8 cellular contexts compared by ENCODE assay signal in genomic region chr6:26521485-26522391, GRCh38. TPM values are rescaled to one million over a fixed set of nuclear protein-coding genes. Genes with fewer than 3 reads are reported as not detected.
DNase-seq lines count a peak whose midpoint lies in the region; ATAC-seq and TF ChIP-seq lines count a peak whose summit lies in the region.

No MANE protein-coding gene starts in this region.

- H3K4me3 ChIP-seq in epithelial cell of proximal tubule (ENCODE audit: low read depth, low read length) (peak overlapping the region; percentile 55), mucosa of rectum (ENCODE audit: low read length in 2 of 2) (peak overlapping the region; percentile 72 to 83)

- no peaks in the 10 kb centered on the region for H3K9me3 ChIP-seq in mucosa of rectum (ENCODE audit: control insufficient read depth in 2 of 2, low read length in 2 of 2)

- no peaks in the 10 kb centered on the region for H3K36me3 ChIP-seq in mucosa of rectum (ENCODE audit: control insufficient read depth in 2 of 2, insufficient read depth in 2 of 2, low read length in 2 of 2)

- H3K4me1 ChIP-seq in mucosa of rectum (ENCODE audit: control insufficient read depth in 2 of 2, insufficient read depth in 2 of 2, low read length in 2 of 2), result peaks cover 0 to 3% of the 10 kb centered on the region in 2 donors

- no peaks in the 10 kb centered on the region for H3K27me3 ChIP-seq in mucosa of rectum (ENCODE audit: control insufficient read depth in 2 of 2, insufficient read depth in 2 of 2, low read length in 2 of 2)

- peak; percentile 70 for ATAC-seq in GM18520 (IDR thresholded peaks at IDR 0.05; ENCODE audit: unreplicated experiment)
- peak; percentile 37 for ATAC-seq in HG03060 (IDR thresholded peaks at IDR 0.05; ENCODE audit: low read depth, unreplicated experiment)

- peak overlapping the region; percentile 63 to 92 for H3K9ac ChIP-seq in mucosa of rectum (ENCODE audit: low read depth in 1 of 2, low read length in 2 of 2)

- DNase-seq in 8988T (peak; percentile 52), NCI-H774 (lab: John Stamatoyannopoulos, UW) (peak; percentile 49), activated T-cell treated with anti-CD3 and anti-CD28 coated beads for 24 hours (ENCODE audit: low read depth) (peak; percentile 54), epithelial cell of proximal tubule (ENCODE audit: low read depth) (no peak)
- DNase-seq in stimulated activated CD8-positive, alpha-beta memory T cell treated with anti-CD3 and anti-CD28 coated beads, Interleukin-4, amount 100 ng/mL, for 4 hours (ENCODE audit: low read depth in 2 of 2, low spot score in 1 of 2), result peak; percentile 25 to 52

- H3K27ac ChIP-seq in mucosa of rectum (ENCODE audit: low read depth in 2 of 2, low read length in 2 of 2), result peak overlapping the region; percentile 90 to 96

- peak; percentile 51 for TF ChIP-seq CTCF in epithelial cell of proximal tubule (conservative IDR thresholded peaks at IDR 0.05; ENCODE audit: low read depth, low read length)

RNA-seq across cellular contexts. Expression of gene HMGN4, which starts 16.4 kb away (rescaled TPM):
- total RNA-seq in epithelial cell of proximal tubule, result 60.4 and 94.7 TPM in 2 replicates

RNA-seq across cellular contexts. Expression of gene BTN1A1, which starts 21.6 kb away (rescaled TPM):
- total RNA-seq in epithelial cell of proximal tubule, result 0.14 TPM in 1 of 2 replicates, not detected in the other
